ENCODE assay signal across 5 cellular contexts in genomic region chr9:33493814-33494213, GRCh38. TPM values are rescaled to one million over a fixed set of nuclear protein-coding genes. Genes with fewer than 3 reads are reported as not detected.
"Had no signal": no experiment of that assay in that cellular context is flagged by ENCODE, and none has a peak within 500 bp of the region (broad histone marks: within the 10 kb centered on the region; RNA-seq: fewer than 3 reads in every experiment).

No MANE protein-coding gene starts in this region.

RNA-seq across cellular contexts. Expression of gene ANKRD18B, which starts 30.2 kb away (rescaled TPM):
- total RNA-seq: activated CD8-positive, alpha-beta T cell treated with anti-CD3 and anti-CD28 coated beads, Interleukin-2, amount 10 ng/mL, durations not matched to agents 7 days and 5 days; activated naive CD8-positive, alpha-beta T cell treated with anti-CD3 and anti-CD28 coated beads, Interleukin-2, amount 10 ng/mL, durations not matched to agents 7 days and 5 days; adrenal gland; aorta; breast epithelium had no signal
- polyA plus RNA-seq: adrenal gland, aorta had no signal
